ENCODE assay signal across 22 cellular contexts in the genomic region with DNA sequence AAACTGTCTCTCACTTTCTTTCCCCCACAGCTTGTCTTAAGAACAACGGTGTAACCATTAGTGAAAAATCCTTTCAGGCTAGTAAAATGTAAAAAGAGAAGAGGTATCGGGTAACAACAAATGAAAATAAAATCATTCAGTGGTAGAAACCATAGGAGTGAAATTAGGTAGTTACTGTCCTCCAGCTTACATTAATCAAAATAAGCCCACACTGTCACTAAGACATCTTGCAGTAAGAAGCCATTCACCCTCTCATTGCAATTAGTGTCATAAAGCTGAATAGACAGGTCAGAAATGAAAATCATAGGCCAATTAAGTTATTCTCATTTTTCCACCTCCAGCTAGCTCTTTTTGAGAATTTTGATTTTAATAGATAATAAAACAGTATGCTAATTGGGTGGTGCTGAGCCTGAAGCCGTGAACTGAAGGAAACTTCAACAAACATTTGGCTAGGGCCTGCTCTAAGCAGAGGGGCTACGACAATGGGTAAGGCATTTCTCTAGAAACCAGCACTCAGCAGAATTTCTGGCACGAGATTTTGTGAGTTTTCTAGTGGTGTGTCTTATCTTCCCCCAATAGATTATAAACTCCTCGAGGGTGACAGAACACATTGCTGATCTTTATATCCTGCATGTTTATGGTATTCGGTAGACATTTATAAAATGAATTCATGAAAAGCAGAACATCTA.
DNase-seq lines count a peak whose midpoint lies in the region; ATAC-seq and TF ChIP-seq lines count a peak whose summit lies in the region.
"Had no signal": no experiment of that assay in that cellular context is flagged by ENCODE, and none has a peak within 500 bp of the region (broad histone marks: within the 10 kb centered on the region; RNA-seq: fewer than 3 reads in every experiment).

No MANE protein-coding gene starts in this region.

- H3K9me3 Mint-ChIP-seq in HFFc6 (no peaks in the 10 kb centered on the region), neural progenitor cell (no peaks in the 10 kb centered on the region)
- H3K9me3 Mint-ChIP-seq: CD4-positive, alpha-beta T cell had no signal

- peak overlapping the region; percentile 21; the same call in 1 of the 2 replicates for H3K27ac Mint-ChIP-seq in HFFc6
- H3K27ac Mint-ChIP-seq in neural progenitor cell: no peak overlapping the region
- H3K27ac Mint-ChIP-seq: CD4-positive, alpha-beta T cell had no signal

- H3K9me3 ChIP-seq in SK-N-MC (ENCODE audit: low read depth, low read length) (no peaks in the 10 kb centered on the region), neural progenitor cell (ENCODE audit: low read depth) (no peaks in the 10 kb centered on the region)

- peak overlapping the region; percentile 6 for H2AFZ ChIP-seq in neural progenitor cell (replicated peaks)

- H3K4me1 Mint-ChIP-seq in HFFc6 (ENCODE audit: low read depth) (peaks cover 69% of the 10 kb centered on the region), neural progenitor cell (peaks cover 6% of the 10 kb centered on the region)

- H3K79me2 ChIP-seq in neural progenitor cell (ENCODE audit: low read depth): no peaks in the 10 kb centered on the region

- no peaks in the 10 kb centered on the region for H4K20me1 ChIP-seq in neural progenitor cell (ENCODE audit: low read depth)

- TF ChIP-seq CTCF in HFFc6 (IDR thresholded peaks at IDR 0.05) (no peak), neural progenitor cell (IDR thresholded peaks at IDR 0.05) (no peak)

- H3K36me3 Mint-ChIP-seq in HFFc6 (ENCODE audit: low read depth) (no peaks in the 10 kb centered on the region), neural progenitor cell (no peaks in the 10 kb centered on the region)

- DNase-seq in NCI-H2227 treated with DMSO at 0.1 percent for 48 hours (lab: John Stamatoyannopoulos, UW) (peak; percentile 4), NCI-H2227 (lab: John Stamatoyannopoulos, UW; ENCODE audit: unreplicated experiment) (no peak), HFFc6 (no peak), SK-N-MC (ENCODE audit: low read depth, low spot score) (no peak), neural progenitor cell (ENCODE audit: low spot score) (no peak), COLO829 (ENCODE audit: low spot score) (no peak), occipital lobe (lab: John Stamatoyannopoulos, UW) (no peak)
- DNase-seq: 8988T; CD4-positive, alpha-beta T cell; DMS53; EL; IMR-90; NCI-H1092 treated with DMSO at 0.1 percent for 48 hours; NCI-H146; NCI-H2171; NCI-H446 treated with DMSO at 0.1 percent for 48 hours; OCI-M1; RPMI8226; SHP77 treated with DMSO at 0.1 percent for 48 hours; T-helper 1 cell had no signal

- no peak for ATAC-seq in HG03342 (IDR thresholded peaks at IDR 0.05; ENCODE audit: unreplicated experiment)
- ATAC-seq: GM12878 had no signal

- no peak overlapping the region for H3K4me2 ChIP-seq in neural progenitor cell

- no peaks in the 10 kb centered on the region for H3K27me3 Mint-ChIP-seq in HFFc6 (ENCODE audit: insufficient read depth)
- no peaks in the 10 kb centered on the region for H3K27me3 Mint-ChIP-seq in neural progenitor cell (ENCODE audit: insufficient read depth, low read depth)
- H3K27me3 Mint-ChIP-seq: CD4-positive, alpha-beta T cell had no signal

- H3K27me3 ChIP-seq in neural progenitor cell: no peaks in the 10 kb centered on the region

- H3F3A ChIP-seq in neural progenitor cell (ENCODE audit: low read depth): no peaks in the 10 kb centered on the region

- peaks cover 6% of the 10 kb centered on the region for H3K4me1 ChIP-seq in neural progenitor cell

- no peak overlapping the region for H3K9ac ChIP-seq in SK-N-MC (ENCODE audit: insufficient read length)
- H3K9ac ChIP-seq in neural progenitor cell: no peak overlapping the region

- H3K36me3 ChIP-seq in SK-N-MC (ENCODE audit: insufficient read depth, low read length) (no peaks in the 10 kb centered on the region), neural progenitor cell (no peaks in the 10 kb centered on the region)

- H3K4me3 ChIP-seq in SK-N-MC (peak overlapping the region; percentile 33; the same call in 1 of the 2 replicates), neural progenitor cell (no peak overlapping the region)
- H3K4me3 ChIP-seq: GM12878 had no signal

- H3K27ac ChIP-seq in SK-N-MC (peak overlapping the region; percentile 29), neural progenitor cell (no peak overlapping the region)

- H3K4me3 Mint-ChIP-seq in HFFc6 (no peak overlapping the region), neural progenitor cell (no peak overlapping the region)
- H3K4me3 Mint-ChIP-seq: CD4-positive, alpha-beta T cell had no signal
